ENCODE assay signal across 13 cellular contexts in the genomic region with DNA sequence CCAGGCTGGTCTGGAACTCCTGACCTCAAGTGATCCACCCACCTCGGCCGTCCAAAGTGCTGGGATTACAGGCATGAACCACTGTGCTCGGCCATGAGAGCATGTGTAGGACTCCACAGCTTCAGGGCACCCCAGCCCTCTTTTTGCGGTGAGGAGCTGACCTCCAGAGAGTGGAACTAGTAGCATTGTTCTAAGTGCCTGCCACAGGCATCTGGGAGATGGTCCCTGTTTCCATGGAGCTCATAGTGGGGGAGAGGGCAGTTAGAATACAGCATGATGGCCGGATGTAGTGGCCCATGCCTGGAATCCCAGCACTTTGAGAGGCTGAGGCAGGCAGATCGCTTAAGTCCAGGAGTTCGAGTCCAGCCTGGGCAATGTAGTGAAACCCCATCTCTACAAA. TPM values are rescaled to one million over a fixed set of nuclear protein-coding genes. Genes with fewer than 3 reads are reported as not detected.
DNase-seq lines count a peak whose midpoint lies in the region; ATAC-seq, FAIRE-seq and TF ChIP-seq lines count a peak whose summit lies in the region.
"Had no signal": no experiment of that assay in that cellular context is flagged by ENCODE, and none has a peak within 500 bp of the region (broad histone marks: within the 10 kb centered on the region; RNA-seq: fewer than 3 reads in every experiment).

No MANE protein-coding gene starts in this region.

- H2BK12ac ChIP-seq in trophoblast cell (ENCODE audit: low read length): no peak overlapping the region

- H4K20me1 ChIP-seq in BLaER1 (peaks cover 24% of the 10 kb centered on the region; the same call in 1 of the 2 replicates), IMR-90 (ENCODE audit: insufficient read depth, low read length) (peaks cover 5% of the 10 kb centered on the region; the same call in 1 of the 2 replicates), astrocyte (ENCODE audit: insufficient read depth, low read length) (peaks cover 4% of the 10 kb centered on the region), SK-N-SH (ENCODE audit: insufficient read depth) (no peaks in the 10 kb centered on the region)

- POLR2A ChIA-PET in IMR-90 (lab: Charles Lee; ENCODE audit: unreplicated experiment): no interaction called here
- POLR2A ChIA-PET in SK-N-SH (lab: Yijun Ruan, JAX): interaction anchor here (0.6 kb wide), 1 partner anchor 933 kb away, joined by 4 read pairs; no protein-coding TSS in a partner anchor

- H3K18ac ChIP-seq in IMR-90 (ENCODE audit: low read depth, low read length) (no peak overlapping the region; the same call in 1 of the 2 replicates), trophoblast cell (ENCODE audit: low read length) (no peak overlapping the region)

- H3K9me1 ChIP-seq in IMR-90 (ENCODE audit: insufficient read depth, low read length): peaks cover 15% of the 10 kb centered on the region

- no peak overlapping the region for H2AFZ ChIP-seq in IMR-90 (replicated peaks; ENCODE audit: low read length, poor library complexity)
- no peak overlapping the region for H2AFZ ChIP-seq in astrocyte (ENCODE audit: low read depth, low read length)
- no peak overlapping the region for H2AFZ ChIP-seq in trophoblast cell (ENCODE audit: insufficient read depth, low read length, poor library complexity)
- no peak overlapping the region for H2AFZ ChIP-seq in SK-N-SH (ENCODE audit: low read depth)

- intact Hi-C loops in IMR-90 (cut with micrococcal nuclease): no loop called here

- TF ChIP-seq RAD21 in IMR-90 (IDR thresholded peaks at IDR 0.05; ENCODE audit: low read length): no peak
- TF ChIP-seq RAD21 in SK-N-SH (IDR thresholded peaks at IDR 0.05; ENCODE audit: low read length): no peak

- CTCF ChIA-PET in IMR-90 (lab: Yijun Ruan, JAX): no interaction called here
- CTCF ChIA-PET in SK-N-SH (lab: Yijun Ruan, JAX): interaction anchor here (1.0 to 5.2 kb wide), 4 partner anchors 12 to 234 kb away, joined by 3 to 38 read pairs (median 6); no protein-coding TSS in a partner anchor

- no CpG with 5 or more reads among the region's 7 CpGs for WGBS in IMR-90 (ENCODE audit: extremely low coverage in 2 of 2, insufficient read length in 1 of 2), 2 experiments
- WGBS in trophoblast cell (ENCODE audit: extremely low coverage, insufficient coverage, insufficient read length): no CpG with 5 or more reads among the region's 7 CpGs
- 84% methylated on average over 5 of the region's 7 CpGs for whole genome bisulfite sequencing in SK-N-SH (ENCODE audit: low lambda C conversion rate)

- H4K8ac ChIP-seq in IMR-90 (ENCODE audit: low read depth in 2 of 2, low read length in 2 of 2) (no peak overlapping the region; a peak in 1 of 4 replicates), trophoblast cell (ENCODE audit: low read depth, low read length) (no peak overlapping the region)

- H4K91ac ChIP-seq in IMR-90 (ENCODE audit: insufficient read depth, low read depth, low read length) (peak overlapping the region; percentile 70), trophoblast cell (ENCODE audit: low read depth, low read length) (no peak overlapping the region)

- BruUV-seq in IMR-90 (replicated peaks; lab: Mats Ljungman, UMichigan): no TSS peak

- H3K14ac ChIP-seq in IMR-90 (replicated peaks; ENCODE audit: low read depth, low read length) (no peak overlapping the region), trophoblast cell (ENCODE audit: low read length) (no peak overlapping the region)

- no peak overlapping the region; the same call in 1 of the 2 replicates for H2BK20ac ChIP-seq in IMR-90 (ENCODE audit: low read depth, low read length)

- H3K27ac ChIP-seq in BLaER1 (peak overlapping the region; percentile 80), IMR-90 (ENCODE audit: insufficient read depth, low read length) (no peak overlapping the region), astrocyte (ENCODE audit: low read depth, low read length) (no peak overlapping the region), iPS-20b (ENCODE audit: low read length) (no peak overlapping the region), trophoblast cell (ENCODE audit: low read depth, low read length) (no peak overlapping the region), SK-N-SH (ENCODE audit: low read depth in 2 of 2, low read length in 1 of 2) (no peak overlapping the region)

- FAIRE-seq in astrocyte (lab: Jason Lieb, UNC): no peak
- FAIRE-seq: HTR-8/SVneo had no signal

- in situ Hi-C loops in IMR-90 (cut with MboI; ENCODE audit: low sequenced_read_pairs): no loop called here

- H3K79me2 ChIP-seq in astrocyte (ENCODE audit: insufficient read depth, low read length) (no peaks in the 10 kb centered on the region), trophoblast cell (ENCODE audit: control insufficient read depth, insufficient read depth, low read length, poor library complexity) (no peaks in the 10 kb centered on the region), SK-N-SH (ENCODE audit: insufficient read depth) (no peaks in the 10 kb centered on the region)

- no peak for DNase-seq in IMR-90
- DNase-seq in astrocyte (ENCODE audit: low read depth): peak; percentile 43
- DNase-seq in trophoblast cell: no peak
- no peak for DNase-seq in SK-N-SH
- DNase-seq in glomerular visceral epithelial cell (ENCODE audit: extremely low spot score): no peak
- DNase-seq: CD8-positive, alpha-beta T cell; H9; NCI-H2029; NCI-H446 had no signal

- no peak overlapping the region for H2BK15ac ChIP-seq in IMR-90 (ENCODE audit: low read depth, low read length)

- peak overlapping the region; percentile 88 for H3K27ac Mint-ChIP-seq in astrocyte (ENCODE audit: unreplicated experiment)
- H3K27ac Mint-ChIP-seq: CD8-positive, alpha-beta T cell had no signal

- no peak overlapping the region for H4K12ac ChIP-seq in trophoblast cell (ENCODE audit: low read depth, low read length)

- H3K9ac ChIP-seq in BLaER1: peak overlapping the region; percentile 69; the same call in 1 of the 2 replicates
- H3K9ac ChIP-seq in IMR-90 (ENCODE audit: low read depth, low read length): no peak overlapping the region
- H3K9ac ChIP-seq in astrocyte (ENCODE audit: low read length): no peak overlapping the region
- H3K9ac ChIP-seq in iPS-20b (ENCODE audit: low read depth, low read length): peak overlapping the region; percentile 60; the same call in 1 of the 2 replicates
- H3K9ac ChIP-seq in trophoblast cell (ENCODE audit: low read length): no peak overlapping the region
- H3K9ac ChIP-seq in SK-N-SH: no peak overlapping the region

- no peaks in the 10 kb centered on the region for H3K9me3 ChIP-seq in BLaER1
- H3K9me3 ChIP-seq in IMR-90 (ENCODE audit: control insufficient read depth, insufficient read depth, low read length): no peaks in the 10 kb centered on the region
- no peaks in the 10 kb centered on the region for H3K9me3 ChIP-seq in astrocyte (ENCODE audit: insufficient read depth, low read depth, low read length)
- no peaks in the 10 kb centered on the region for H3K9me3 ChIP-seq in iPS-20b (ENCODE audit: insufficient read depth, low read depth, low read length)
- peaks cover 4% of the 10 kb centered on the region for H3K9me3 ChIP-seq in trophoblast cell (ENCODE audit: insufficient read depth, low read depth, low read length)
- no peaks in the 10 kb centered on the region for H3K9me3 ChIP-seq in SK-N-SH
- H3K9me3 ChIP-seq: BE2C had no signal

- H3K27me3 Mint-ChIP-seq in astrocyte (ENCODE audit: low read depth, unreplicated experiment): peaks cover 4% of the 10 kb centered on the region

- no peak overlapping the region for H3K23ac ChIP-seq in IMR-90 (ENCODE audit: low read depth, low read length)
- no peak overlapping the region for H3K23ac ChIP-seq in trophoblast cell (ENCODE audit: low read length)

- peak overlapping the region; percentile 98 for H3K4me2 ChIP-seq in BLaER1
- H3K4me2 ChIP-seq in IMR-90 (ENCODE audit: low read depth, low read length): no peak overlapping the region
- no peak overlapping the region for H3K4me2 ChIP-seq in astrocyte (ENCODE audit: low read length)
- H3K4me2 ChIP-seq in trophoblast cell (ENCODE audit: low read length): no peak overlapping the region
- no peak overlapping the region for H3K4me2 ChIP-seq in SK-N-SH

- TF ChIP-seq POLR2A in IMR-90 (IDR thresholded peaks at IDR 0.05; ENCODE audit: low read depth, low read length): no peak

- H2AK5ac ChIP-seq in IMR-90 (ENCODE audit: low read depth, low read length) (no peak overlapping the region; the same call in 1 of the 2 replicates), trophoblast cell (ENCODE audit: low read length) (no peak overlapping the region)

- TF ChIP-seq CTCF in IMR-90 (conservative IDR thresholded peaks at IDR 0.05; ENCODE audit: low read depth, low read length) (no peak), astrocyte (IDR thresholded peaks at IDR 0.05; ENCODE audit: insufficient read depth, low read depth, low read length) (no peak), SK-N-SH (IDR thresholded peaks at IDR 0.05) (no peak)

- H3K9me3 Mint-ChIP-seq in astrocyte (ENCODE audit: unreplicated experiment): no peaks in the 10 kb centered on the region
- H3K9me3 Mint-ChIP-seq: CD8-positive, alpha-beta T cell; H9 had no signal

- H3K4me1 Mint-ChIP-seq in astrocyte (ENCODE audit: low read depth, unreplicated experiment): peaks cover 52% of the 10 kb centered on the region

- H3K4me1 ChIP-seq in BLaER1 (peaks cover 81% of the 10 kb centered on the region), IMR-90 (ENCODE audit: control insufficient read depth, insufficient read depth, low read length) (peaks cover 41% of the 10 kb centered on the region), astrocyte (ENCODE audit: insufficient read depth, low read length) (peaks cover 32% of the 10 kb centered on the region), iPS-20b (ENCODE audit: insufficient read depth, low read length) (peaks cover 25% of the 10 kb centered on the region), trophoblast cell (ENCODE audit: control insufficient read depth in 1 of 2, insufficient read depth in 2 of 2, low read length in 2 of 2) (peaks cover 31 to 51% of the 10 kb centered on the region in 2 experiments), SK-N-SH (ENCODE audit: control insufficient read depth in 1 of 2, insufficient read depth in 2 of 2, low read depth in 1 of 2, low read length in 1 of 2) (peaks cover 22 to 81% of the 10 kb centered on the region in 2 experiments; a peak in 3 of 4 replicates)

- H3K36me3 Mint-ChIP-seq in astrocyte (ENCODE audit: low read depth, unreplicated experiment): peaks cover 8% of the 10 kb centered on the region
- H3K36me3 Mint-ChIP-seq: CD8-positive, alpha-beta T cell had no signal

- no peak for TF ChIP-seq EP300 in SK-N-SH (IDR thresholded peaks at IDR 0.05; ENCODE audit: borderline replicate concordance in 1 of 2, low read depth in 1 of 2, low read length in 1 of 2)

- H3K4me3 Mint-ChIP-seq in astrocyte (ENCODE audit: unreplicated experiment): peak overlapping the region; percentile 34
- H3K4me3 Mint-ChIP-seq: CD8-positive, alpha-beta T cell; H9 had no signal

- no peak overlapping the region for H2AK9ac ChIP-seq in IMR-90 (replicated peaks; ENCODE audit: low read depth, low read length, poor library complexity)

- peaks cover 6% of the 10 kb centered on the region; the same call in 1 of the 2 replicates for H3K36me3 ChIP-seq in BLaER1
- no peaks in the 10 kb centered on the region for H3K36me3 ChIP-seq in IMR-90 (ENCODE audit: control insufficient read depth, insufficient read depth, low read length)
- H3K36me3 ChIP-seq in astrocyte (ENCODE audit: insufficient read depth, low read length): no peaks in the 10 kb centered on the region
- H3K36me3 ChIP-seq in iPS-20b (ENCODE audit: insufficient read depth, low read depth, low read length): no peaks in the 10 kb centered on the region
- no peaks in the 10 kb centered on the region for H3K36me3 ChIP-seq in trophoblast cell (ENCODE audit: control insufficient read depth in 1 of 2, insufficient read depth in 2 of 2, low read length in 2 of 2)
- no peaks in the 10 kb centered on the region for H3K36me3 ChIP-seq in SK-N-SH (replicated peaks in 1 of 2; ENCODE audit: control insufficient read depth in 1 of 2, insufficient read depth in 2 of 2, low read length in 1 of 2)
- H3K36me3 ChIP-seq: BE2C had no signal

- no peak overlapping the region for H3K56ac ChIP-seq in IMR-90 (ENCODE audit: extremely low read depth, insufficient read depth, low read length)

- H3K4me3 ChIP-seq in BLaER1: no peak overlapping the region
- no peak overlapping the region for H3K4me3 ChIP-seq in IMR-90 (ENCODE audit: insufficient read depth, low read depth, low read length)
- H3K4me3 ChIP-seq in astrocyte (ENCODE audit: insufficient read depth, low read depth, low read length): no peak overlapping the region
- no peak overlapping the region for H3K4me3 ChIP-seq in iPS-20b (ENCODE audit: low read length)
- no peak overlapping the region for H3K4me3 ChIP-seq in trophoblast cell (ENCODE audit: low read depth, low read length)
- H3K4me3 ChIP-seq in SK-N-SH (ENCODE audit: low read depth in 2 of 2, low read length in 1 of 2): no peak overlapping the region

- no peak for ATAC-seq in IMR-90 (ENCODE audit: low read depth)
- ATAC-seq: CD8-positive, alpha-beta T cell had no signal

- H2BK120ac ChIP-seq in IMR-90 (ENCODE audit: low read depth, low read length) (peak overlapping the region; percentile 61; the same call in 1 of the 2 replicates), trophoblast cell (ENCODE audit: insufficient read depth, low read length, poor library complexity) (no peak overlapping the region)

- H3K79me1 ChIP-seq in IMR-90 (ENCODE audit: low read depth in 1 of 2, low read length in 2 of 2): no peaks in the 10 kb centered on the region
- peaks cover 7% of the 10 kb centered on the region for H3K79me1 ChIP-seq in trophoblast cell (ENCODE audit: low read length)

- no peak overlapping the region for H2BK5ac ChIP-seq in IMR-90 (ENCODE audit: low read depth, low read length, poor library complexity, severe bottlenecking)
- no peak overlapping the region for H2BK5ac ChIP-seq in trophoblast cell (ENCODE audit: low read depth, low read length, poor library complexity)

- H3K4ac ChIP-seq in IMR-90 (ENCODE audit: low read depth, low read length) (peak overlapping the region; percentile 56), trophoblast cell (ENCODE audit: low read depth, low read length) (no peak overlapping the region)

- H3F3A ChIP-seq in SK-N-SH (replicated peaks; ENCODE audit: insufficient read depth): no peaks in the 10 kb centered on the region

- H3K9me2 ChIP-seq in SK-N-SH: no peaks in the 10 kb centered on the region

- dilution Hi-C loops in IMR-90 (cut with HindIII; ENCODE audit: low sequenced_read_pairs, unreplicated experiment): no loop called here

- H4K5ac ChIP-seq in IMR-90 (ENCODE audit: low read depth, low read length): no peak overlapping the region; the same call in 1 of the 2 replicates

- H3K27me3 ChIP-seq in BLaER1 (peaks cover 7% of the 10 kb centered on the region; the same call in 1 of the 2 replicates), IMR-90 (ENCODE audit: control insufficient read depth, insufficient read depth, low read length) (peaks cover 4% of the 10 kb centered on the region; the same call in 1 of the 2 replicates), astrocyte (ENCODE audit: insufficient read depth, low read length) (peaks cover 5% of the 10 kb centered on the region), iPS-20b (ENCODE audit: insufficient read depth, low read length) (peaks cover 35% of the 10 kb centered on the region), trophoblast cell (ENCODE audit: insufficient read depth, low read length) (no peaks in the 10 kb centered on the region), SK-N-SH (ENCODE audit: insufficient read depth) (no peaks in the 10 kb centered on the region)
- H3K27me3 ChIP-seq: BE2C had no signal

RNA-seq across cellular contexts. Expression of gene ASS1, which starts 4.0 kb away (rescaled TPM):
- total RNA-seq in IMR-90 (2012; rRNA removed) (31.1 and 39.6 TPM in 2 replicates), astrocyte (117 and 182 TPM in 2 replicates)
- polyA plus RNA-seq in IMR-90 (2012; rRNA removed) (39.7 and 41.9 TPM in 2 replicates), SK-N-SH (2012; rRNA removed) (0.49 and 0.59 TPM in 2 replicates)
- polyA plus RNA-seq in IMR-90 (2012; cell fraction: cytosol; rRNA removed): 48.3 and 61.6 TPM in 2 replicates
- 23.9 and 27.2 TPM in 2 replicates for polyA plus RNA-seq in IMR-90 (2012; cell fraction: nucleus; rRNA removed; ENCODE audit: low replicate concordance)
- 48.8 and 52.2 TPM in 2 replicates for polyA plus RNA-seq in trophoblast cell (2013)
- 0.34 and 0.84 TPM in 2 replicates for polyA plus RNA-seq in SK-N-SH (2012; cell fraction: cytosol; rRNA removed)
- 0.29 TPM in 2 replicates for polyA plus RNA-seq in SK-N-SH (2012; cell fraction: nucleus; rRNA removed)
- total RNA-seq: CD8-positive, alpha-beta T cell had no signal

Comparison
In these comparisons a context has a peak if more than half of its experiments do, and no peak if none do; other contexts are left out.
1. H3K9ac ChIP-seq: peak in BLaER1 (single experiment) and iPS-20b (single experiment); none in IMR-90 (single experiment), astrocyte (single experiment), trophoblast cell (single experiment) and SK-N-SH (single experiment).